ENCODE assay signal across 22 cellular contexts in the genomic region with DNA sequence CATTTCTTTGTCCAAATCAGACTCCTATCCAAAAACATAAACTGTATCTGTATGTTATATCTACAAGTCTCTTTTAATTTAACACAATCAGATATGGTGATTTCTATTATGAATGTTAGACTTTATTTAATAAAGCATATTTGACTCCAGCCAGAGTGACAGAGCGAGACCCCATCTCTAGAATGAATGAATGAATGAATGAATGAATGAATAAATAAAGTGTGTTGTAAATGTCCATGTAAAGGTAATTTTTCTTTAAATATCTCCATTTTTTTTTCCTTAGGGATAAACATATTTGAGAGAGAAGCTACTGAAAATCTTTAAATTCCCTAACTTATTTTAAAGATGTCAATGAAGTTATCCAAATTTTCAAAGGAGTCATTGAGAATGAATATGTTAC. TPM values are rescaled to one million over a fixed set of nuclear protein-coding genes. Genes with fewer than 3 reads are reported as not detected.
A peak's percentile ranks its signal among the peaks of the same experiment; 100 is the strongest.
DNase-seq lines count a peak whose midpoint lies in the region; ATAC-seq, FAIRE-seq and TF ChIP-seq lines count a peak whose summit lies in the region.
"Had no signal": no experiment of that assay in that cellular context is flagged by ENCODE, and none has a peak within 500 bp of the region (broad histone marks: within the 10 kb centered on the region; RNA-seq: fewer than 3 reads in every experiment).

No MANE protein-coding gene starts in this region.

- H3K79me2 ChIP-seq in hepatocyte = no peaks in the 10 kb centered on the region

- no peak for TF ChIP-seq CTCF in Caco-2 (IDR thresholded peaks at IDR 0.05; ENCODE audit: insufficient read depth in 1 of 2, low read depth in 1 of 2, low read length in 1 of 2, severe bottlenecking in 1 of 2, unreplicated experiment in 1 of 2)
- no peak for TF ChIP-seq CTCF in VCaP (conservative IDR thresholded peaks at IDR 0.05)
- no peak for TF ChIP-seq CTCF in hepatocyte (IDR thresholded peaks at IDR 0.05; ENCODE audit: poor library complexity)
- TF ChIP-seq CTCF in body of pancreas (IDR thresholded peaks at IDR 0.05) = no peak

- peak overlapping the region; percentile 90 for H3K27ac Mint-ChIP-seq in Caco-2 (ENCODE audit: unreplicated experiment)
- H3K27ac Mint-ChIP-seq in activated CD4-positive, alpha-beta T cell treated with anti-CD3 and anti-CD28 coated beads, Interleukin-2, amount 10 ng/mL, durations not matched to agents 24 days and 14 days = no peak overlapping the region
- H3K27ac Mint-ChIP-seq: B cell; CD4-positive, CD25-positive, alpha-beta regulatory T cell; CD8-positive, alpha-beta T cell had no signal

- H3K4me1 ChIP-seq in Caco-2 (peaks cover 27% of the 10 kb centered on the region), hepatocyte (ENCODE audit: insufficient read depth) (no peaks in the 10 kb centered on the region), body of pancreas (peaks cover 10% of the 10 kb centered on the region)
- H3K4me1 ChIP-seq: BLaER1 had no signal

- no TSS peak for BruUV-seq in Caco-2 (replicated peaks; lab: Mats Ljungman, UMichigan)

- 97% methylated on average over 1 of the region's 1 CpG for WGBS in hepatocyte (ENCODE audit: low lambda C conversion rate, missing lambda C conversion rate)
- 94 to 98% methylated on average over 1 of the region's 1 CpG for WGBS in body of pancreas, 2 donors

- no peak overlapping the region for H3K4me3 ChIP-seq in Caco-2 (ENCODE audit: low read depth, low read length)
- no peak overlapping the region for H3K4me3 ChIP-seq in hepatocyte
- H3K4me3 ChIP-seq in body of pancreas = no peak overlapping the region
- H3K4me3 ChIP-seq: BLaER1, HAP-1 had no signal

- peaks cover 5% of the 10 kb centered on the region for H3K4me1 Mint-ChIP-seq in Caco-2 (ENCODE audit: low read depth, unreplicated experiment)
- no peaks in the 10 kb centered on the region for H3K4me1 Mint-ChIP-seq in activated CD4-positive, alpha-beta T cell treated with anti-CD3 and anti-CD28 coated beads, Interleukin-2, amount 10 ng/mL, durations not matched to agents 24 days and 14 days
- H3K4me1 Mint-ChIP-seq: B cell; CD4-positive, CD25-positive, alpha-beta regulatory T cell had no signal

- no peak overlapping the region for H3K4me3 Mint-ChIP-seq in Caco-2 (ENCODE audit: unreplicated experiment)
- no peak overlapping the region for H3K4me3 Mint-ChIP-seq in activated CD4-positive, alpha-beta T cell treated with anti-CD3 and anti-CD28 coated beads, Interleukin-2, amount 10 ng/mL, durations not matched to agents 24 days and 14 days
- H3K4me3 Mint-ChIP-seq: B cell; CD4-positive, CD25-positive, alpha-beta regulatory T cell; CD8-positive, alpha-beta T cell had no signal

- no peaks in the 10 kb centered on the region for H3K9me3 Mint-ChIP-seq in Caco-2 (ENCODE audit: unreplicated experiment)
- H3K9me3 Mint-ChIP-seq in activated CD4-positive, alpha-beta T cell treated with anti-CD3 and anti-CD28 coated beads, Interleukin-2, amount 10 ng/mL, durations not matched to agents 24 days and 14 days = no peaks in the 10 kb centered on the region
- H3K9me3 Mint-ChIP-seq: CD4-positive, CD25-positive, alpha-beta regulatory T cell; CD8-positive, alpha-beta T cell had no signal

- CTCF ChIA-PET in Caco-2 (lab: Charles Lee) = interaction anchor here (1.5 kb wide), 1 partner anchor 19 kb away, joined by 16 read pairs; the partner anchor contains the start of gene TCTN3

- H3K36me3 Mint-ChIP-seq in Caco-2 (ENCODE audit: insufficient read depth, unreplicated experiment) = peaks cover 25% of the 10 kb centered on the region
- H3K36me3 Mint-ChIP-seq in activated CD4-positive, alpha-beta T cell treated with anti-CD3 and anti-CD28 coated beads, Interleukin-2, amount 10 ng/mL, durations not matched to agents 24 days and 14 days (ENCODE audit: low read depth) = peaks cover 17% of the 10 kb centered on the region

- H3K4me2 ChIP-seq in hepatocyte = no peak overlapping the region
- H3K4me2 ChIP-seq: BLaER1 had no signal

- H2AFZ ChIP-seq in hepatocyte = no peak overlapping the region

- H4K20me1 ChIP-seq in hepatocyte (ENCODE audit: insufficient read depth, poor library complexity, severe bottlenecking) = no peaks in the 10 kb centered on the region
- H4K20me1 ChIP-seq: BLaER1 had no signal

- intact Hi-C loops in Caco-2 (cut with micrococcal nuclease; ENCODE audit: unreplicated experiment) = loop anchor here (1.0 to 2.0 kb wide), 3 partner anchors 18 to 39 kb away; partner anchors contain the start of gene ALDH18A1
- intact Hi-C loops in body of pancreas (cut with DNase I) = no loop called here
- intact Hi-C loops in activated CD4-positive, alpha-beta T cell treated with anti-CD3 and anti-CD28 coated beads, Interleukin-2, amount 10 ng/mL, durations not matched to agents 24 days and 14 days (cut with micrococcal nuclease) = no loop called here

- H3K36me3 ChIP-seq in Caco-2 (ENCODE audit: control insufficient read depth, insufficient read depth, low read length) (no peaks in the 10 kb centered on the region), hepatocyte (replicated peaks; ENCODE audit: insufficient read depth, low read depth) (no peaks in the 10 kb centered on the region), body of pancreas (replicated peaks in 1 of 2; ENCODE audit: insufficient read depth in 1 of 2, low read depth in 2 of 2) (peaks cover 0 to 2% of the 10 kb centered on the region in 2 donors)

- no peaks in the 10 kb centered on the region for H3K27me3 Mint-ChIP-seq in Caco-2 (ENCODE audit: insufficient read depth, unreplicated experiment)
- no peaks in the 10 kb centered on the region for H3K27me3 Mint-ChIP-seq in activated CD4-positive, alpha-beta T cell treated with anti-CD3 and anti-CD28 coated beads, Interleukin-2, amount 10 ng/mL, durations not matched to agents 24 days and 14 days
- H3K27me3 Mint-ChIP-seq: B cell; CD4-positive, CD25-positive, alpha-beta regulatory T cell had no signal

- no peaks in the 10 kb centered on the region for H3K9me2 ChIP-seq in hepatocyte (replicated peaks; ENCODE audit: insufficient read depth)

- H3K27me3 ChIP-seq in Caco-2 (replicated peaks; ENCODE audit: control insufficient read depth, insufficient read depth, low read length) (no peaks in the 10 kb centered on the region), hepatocyte (no peaks in the 10 kb centered on the region), body of pancreas (no peaks in the 10 kb centered on the region)
- H3K27me3 ChIP-seq: BLaER1 had no signal

- TF ChIP-seq POLR2A in body of pancreas (IDR thresholded peaks at IDR 0.05) = no peak

- no peaks in the 10 kb centered on the region for H3K9me3 ChIP-seq in Caco-2
- H3K9me3 ChIP-seq in hepatocyte (ENCODE audit: low read depth) = no peaks in the 10 kb centered on the region
- no peaks in the 10 kb centered on the region for H3K9me3 ChIP-seq in body of pancreas
- H3K9me3 ChIP-seq: BLaER1, HAP-1 had no signal

- H3K27ac ChIP-seq in VCaP (peak overlapping the region; percentile 56), hepatocyte (peak overlapping the region; percentile 59), body of pancreas (no peak overlapping the region)
- H3K27ac ChIP-seq: BLaER1, C4-2B had no signal

- POLR2A ChIA-PET in Caco-2 (lab: Charles Lee) = interaction anchor here (1.0 to 1.6 kb wide), 3 partner anchors 18 to 19 kb away, joined by 3 to 8 read pairs (median 4); partner anchors contain the start of gene TCTN3

- ATAC-seq in body of pancreas = no peak
- ATAC-seq: CD8-positive, alpha-beta T cell had no signal

- peak; percentile 21 for FAIRE-seq in GM19239 (lab: Jason Lieb, UNC)
- FAIRE-seq: D721Med, GM12891, GM18507, H54 had no signal

- DNase-seq in Caco-2 = no peak
- DNase-seq in GM19239 (ENCODE audit: insufficient read length, low spot score) = no peak
- no peak for DNase-seq in hepatocyte (ENCODE audit: low spot score)
- DNase-seq in body of pancreas = no peak
- DNase-seq in NCI-H446 (lab: John Stamatoyannopoulos, UW) = no peak
- no peak for DNase-seq in activated CD4-positive, alpha-beta T cell treated with anti-CD3 and anti-CD28 coated beads, Interleukin-2, amount 10 ng/mL, durations not matched to agents 24 days and 14 days
- DNase-seq: CD4-positive, CD25-positive, alpha-beta regulatory T cell; CD8-positive, alpha-beta T cell; DMS 273 treated with DMSO at 0.1 percent for 48 hours; DMS79; EL; GDM1; GOT3 had no signal

RNA-seq across cellular contexts. Expression of gene ALDH18A1, which starts 18.1 kb away (rescaled TPM):
- total RNA-seq in Caco-2 (2022) (166 and 169 TPM in 2 replicates), hepatocyte (136 and 168 TPM in 2 replicates), body of pancreas (10 to 100 TPM; 38.9 to 46.4 TPM)
- 105 and 106 TPM in 2 replicates for polyA plus RNA-seq in hepatocyte
- 126 TPM in 2 replicates for total RNA-seq in activated CD4-positive, alpha-beta T cell treated with anti-CD3 and anti-CD28 coated beads, Interleukin-2, amount 10 ng/mL, durations not matched to agents 24 days and 14 days

RNA-seq across cellular contexts. Expression of gene TCTN3, which starts 19.1 kb away (rescaled TPM):
- total RNA-seq in Caco-2 (2022) (49.2 and 52.1 TPM in 2 replicates), hepatocyte (46.2 and 46.4 TPM in 2 replicates), body of pancreas (10 to 100 TPM; 12.9 to 17.6 TPM)
- 52.8 and 55.6 TPM in 2 replicates for polyA plus RNA-seq in hepatocyte
- total RNA-seq in activated CD4-positive, alpha-beta T cell treated with anti-CD3 and anti-CD28 coated beads, Interleukin-2, amount 10 ng/mL, durations not matched to agents 24 days and 14 days = 42.7 and 44.6 TPM in 2 replicates

Comparison
In these comparisons a context has a peak if more than half of its experiments do, and no peak if none do; other contexts are left out.
1. H3K27ac ChIP-seq: peak in VCaP (single experiment) and hepatocyte (single experiment); none in body of pancreas (0 of 4).